In genomic region chr7:127704211-127704610, GRCh38 we compare ENCODE assay signal across 1 cellular context.
TF ChIP-seq lines count a peak whose summit lies in the region.

No MANE protein-coding gene starts in this region.

TF ChIP-seq in GM23338, 12 proteins besides CTCF, POLR2A, EP300 and RAD21 (continued from another document):
- no peak for TF ChIP-seq ZNF462 (CRISPR knock-in tag; IDR thresholded peaks at IDR 0.05)
- TF ChIP-seq ZNF114 (CRISPR knock-in tag; IDR thresholded peaks at IDR 0.05): no peak
- TF ChIP-seq NANOG (IDR thresholded peaks at IDR 0.05; ENCODE audit: borderline replicate concordance): no peak
- TF ChIP-seq ZNF331 (CRISPR knock-in tag; IDR thresholded peaks at IDR 0.05; ENCODE audit: low read depth): no peak
- TF ChIP-seq POLR2AphosphoS5 (IDR thresholded peaks at IDR 0.05; ENCODE audit: low read depth): no peak
- no peak for TF ChIP-seq ETS1 (IDR thresholded peaks at IDR 0.05)
- TF ChIP-seq JUNB (IDR thresholded peaks at IDR 0.05; ENCODE audit: unreplicated experiment): no peak
- no peak for TF ChIP-seq EZH2 (IDR thresholded peaks at IDR 0.05; ENCODE audit: low read depth, unreplicated experiment)
